In genomic region chr11:48324620-48325019, GRCh38 we compare ENCODE assay signal across 1 cellular context. TPM values are rescaled to one million over a fixed set of nuclear protein-coding genes. Genes with fewer than 3 reads are reported as not detected.
"Had no signal": no experiment of that assay in that cellular context is flagged by ENCODE, and none has a peak within 500 bp of the region (broad histone marks: within the 10 kb centered on the region; RNA-seq: fewer than 3 reads in every experiment).

TSS of gene OR4C3 (plus strand) at chr11:48324920. CDS start at chr11:48325022, 102 bp downstream.

RNA-seq across cellular contexts. Expression of gene OR4C3, which starts in this region (rescaled TPM):
- polyA plus RNA-seq: GM12878 had no signal
